ENCODE assay signal across 8 cellular contexts in the genomic region with DNA sequence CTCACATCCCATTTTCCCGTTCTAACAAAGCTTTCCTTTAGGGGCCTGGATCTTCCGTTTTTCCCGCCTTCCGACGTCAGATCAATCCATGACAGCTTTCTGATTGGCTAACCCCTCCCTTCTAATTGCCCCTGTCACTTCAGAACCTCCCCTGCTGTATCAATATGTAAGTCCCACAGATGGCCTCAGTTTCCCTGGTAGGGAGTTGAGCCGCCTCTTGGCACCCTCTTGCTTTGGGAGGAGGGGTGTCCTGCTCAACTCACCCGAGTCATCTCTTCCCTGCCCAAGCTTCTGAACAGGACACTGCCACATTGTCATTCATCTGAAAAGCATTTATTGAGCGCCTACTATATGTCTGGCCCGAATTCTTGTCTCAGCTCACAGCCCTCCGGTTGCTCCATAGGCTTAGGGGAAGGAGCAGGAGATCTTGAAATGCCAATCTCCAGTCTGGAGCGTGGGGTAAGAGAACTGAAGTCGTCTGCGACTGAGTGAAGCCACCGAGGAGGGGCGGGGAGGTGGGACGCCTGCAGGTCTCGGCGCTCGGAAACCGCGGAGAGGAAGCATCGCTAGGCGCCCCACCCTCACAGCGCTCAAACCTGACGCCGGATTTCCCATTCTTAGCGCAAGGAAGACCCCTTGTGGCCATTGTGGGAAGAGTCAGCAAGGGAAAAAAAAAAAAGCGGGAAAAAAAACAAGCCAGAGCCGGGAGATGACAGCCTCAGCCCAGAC. TPM values are rescaled to one million over a fixed set of nuclear protein-coding genes. Genes with fewer than 3 reads are reported as not detected.
DNase-seq lines count a peak whose midpoint lies in the region; ATAC-seq and TF ChIP-seq lines count a peak whose summit lies in the region.

No MANE protein-coding gene starts in this region.

- TF ChIP-seq EP300 in upper lobe of left lung (IDR thresholded peaks at IDR 0.05): no peak

- H3K27me3 ChIP-seq in SU-DHL-6 (ENCODE audit: low read length) (no peaks in the 10 kb centered on the region), upper lobe of left lung (peaks cover 0 to 8% (median 1%) of the 10 kb centered on the region in 4 donors)

- H3K27ac Mint-ChIP-seq in activated naive CD8-positive, alpha-beta T cell treated with anti-CD3 and anti-CD28 coated beads for 36 hours: peak overlapping the region; percentile 47
- no peak overlapping the region for H3K27ac Mint-ChIP-seq in progenitor cell of endocrine pancreas

- peak overlapping the region; percentile 75 for H3K4me3 Mint-ChIP-seq in activated naive CD8-positive, alpha-beta T cell treated with anti-CD3 and anti-CD28 coated beads for 36 hours
- H3K4me3 Mint-ChIP-seq in progenitor cell of endocrine pancreas (ENCODE audit: low read depth): peak overlapping the region; percentile 6

- no peaks in the 10 kb centered on the region for H3K79me2 ChIP-seq in SU-DHL-6 (ENCODE audit: insufficient read depth, low read length)

- peak overlapping the region; percentile 72 for H2AFZ ChIP-seq in SU-DHL-6 (ENCODE audit: low read depth, low read length, severe bottlenecking)

- ATAC-seq in GM19463 (IDR thresholded peaks at IDR 0.05; ENCODE audit: unreplicated experiment) (peak; percentile 33), left cardiac atrium (peak; percentile 58), upper lobe of left lung (ENCODE audit: low FRiP score in 2 of 2) (peak; percentile 64 to 80)

- no peaks in the 10 kb centered on the region for H3K9me2 ChIP-seq in SU-DHL-6 (replicated peaks; ENCODE audit: insufficient read depth, low read length)

- H3F3A ChIP-seq in SU-DHL-6 (ENCODE audit: insufficient read depth): peaks cover 27% of the 10 kb centered on the region

- no peaks in the 10 kb centered on the region for H4K20me1 ChIP-seq in SU-DHL-6 (ENCODE audit: low read depth, low read length)

- DNase-seq in AG04449 (ENCODE audit: low read depth, low spot score) (no peak), NCI-H1436 (lab: John Stamatoyannopoulos, UW) (peak; percentile 87), left cardiac atrium (peak; percentile 77), progenitor cell of endocrine pancreas (ENCODE audit: low spot score, unreplicated experiment) (peak; percentile 61), upper lobe of left lung (peak; percentile 79 to 81)
- DNase-seq in activated naive CD8-positive, alpha-beta T cell treated with anti-CD3 and anti-CD28 coated beads for 36 hours: peak; percentile 80

- peaks cover 29 to 37% (median 31%) of the 10 kb centered on the region in 4 donors for H3K4me1 ChIP-seq in upper lobe of left lung

- POLR2A ChIA-PET in AG04449 (lab: Yijun Ruan, JAX): interaction anchor here (1.3 kb wide), 1 partner anchor 232 kb away, joined by 5 read pairs; a partner anchor contains a TSS

- H3K36me3 ChIP-seq in SU-DHL-6 (ENCODE audit: low read length) (no peaks in the 10 kb centered on the region), upper lobe of left lung (no peaks in the 10 kb centered on the region)

- WGBS in upper lobe of left lung, 2 donors: 3 to 4% methylated on average over 29 of the region's 29 CpGs

- H3K9me3 Mint-ChIP-seq in activated naive CD8-positive, alpha-beta T cell treated with anti-CD3 and anti-CD28 coated beads for 36 hours: no peaks in the 10 kb centered on the region
- no peaks in the 10 kb centered on the region for H3K9me3 Mint-ChIP-seq in progenitor cell of endocrine pancreas (ENCODE audit: low read depth)

- peaks cover 19% of the 10 kb centered on the region for H3K4me1 Mint-ChIP-seq in activated naive CD8-positive, alpha-beta T cell treated with anti-CD3 and anti-CD28 coated beads for 36 hours
- H3K4me1 Mint-ChIP-seq in progenitor cell of endocrine pancreas (ENCODE audit: low read depth): peaks cover 10% of the 10 kb centered on the region

- intact Hi-C loops in left cardiac atrium (cut with DNase I): loop anchor here in 1 of 2 donors (5.0 kb wide), 1 partner anchor 146 kb away; a partner anchor contains a TSS

- TF ChIP-seq CTCF in AG04449 (IDR thresholded peaks at IDR 0.05; ENCODE audit: insufficient read depth, low read length, missing control alignments) (peak; percentile 68), SU-DHL-6 (IDR thresholded peaks at IDR 0.05; ENCODE audit: insufficient read depth, low read length, poor library complexity, severe bottlenecking) (peak; percentile 64), progenitor cell of endocrine pancreas (IDR thresholded peaks at IDR 0.05; ENCODE audit: unreplicated experiment) (peak; percentile 73), upper lobe of left lung (IDR thresholded peaks at IDR 0.05) (peak; percentile 43 to 81 (median 62))

- H3K9ac ChIP-seq in SU-DHL-6 (ENCODE audit: low read length): peak overlapping the region; percentile 58

- H3K36me3 Mint-ChIP-seq in activated naive CD8-positive, alpha-beta T cell treated with anti-CD3 and anti-CD28 coated beads for 36 hours: no peaks in the 10 kb centered on the region
- H3K36me3 Mint-ChIP-seq in progenitor cell of endocrine pancreas (ENCODE audit: insufficient read depth): no peaks in the 10 kb centered on the region

- H3K4me3 ChIP-seq in AG04449 (ENCODE audit: low read depth, low read length): peak overlapping the region; percentile 47
- peak overlapping the region; percentile 44 for H3K4me3 ChIP-seq in SU-DHL-6 (ENCODE audit: insufficient read depth, low read length, poor library complexity, severe bottlenecking)
- H3K4me3 ChIP-seq in upper lobe of left lung: peak overlapping the region in 3 of 4 donors; percentile 18 to 40 (median 35)

- TF ChIP-seq POLR2A in upper lobe of left lung (IDR thresholded peaks at IDR 0.05): no peak

- H3K27ac ChIP-seq in SU-DHL-6 (ENCODE audit: low read depth, low read length): peak overlapping the region; percentile 77
- H3K27ac ChIP-seq in upper lobe of left lung: peak overlapping the region in 1 of 4 donors; percentile 32

- no peaks in the 10 kb centered on the region for H3K9me3 ChIP-seq in SU-DHL-6 (ENCODE audit: insufficient read depth, low read length)
- no peaks in the 10 kb centered on the region for H3K9me3 ChIP-seq in upper lobe of left lung

- peak overlapping the region; percentile 76 for H3K4me2 ChIP-seq in SU-DHL-6 (ENCODE audit: low read depth, low read length, poor library complexity, severe bottlenecking)

- CTCF ChIA-PET in AG04449 (lab: Yijun Ruan, JAX): interaction anchor here (0.6 to 5.1 kb wide), 47 partner anchors 8 to 516 kb away, joined by 3 to 192 read pairs (median 7); a partner anchor contains a TSS

- H3K27me3 Mint-ChIP-seq in activated naive CD8-positive, alpha-beta T cell treated with anti-CD3 and anti-CD28 coated beads for 36 hours: peaks cover 12% of the 10 kb centered on the region
- H3K27me3 Mint-ChIP-seq in progenitor cell of endocrine pancreas: peaks cover 68% of the 10 kb centered on the region

RNA-seq across cellular contexts. Expression of a gene that starts 28.0 kb away (rescaled TPM):
- total RNA-seq in activated naive CD8-positive, alpha-beta T cell treated with anti-CD3 and anti-CD28 coated beads for 36 hours: 10 to 100 TPM; 18.0 to 18.3 TPM
- total RNA-seq in left cardiac atrium (10 to 100 TPM; 17.9 to 18.0 TPM), progenitor cell of endocrine pancreas (53.1 and 57.6 TPM in 2 replicates), upper lobe of left lung (10 to 100 TPM; 19.8 to 54.5 (median 28.6) TPM)
